In genomic region chr11:48005878-48006277, GRCh38 we compare ENCODE assay signal across 9 cellular contexts. TPM values are rescaled to one million over a fixed set of nuclear protein-coding genes. Genes with fewer than 3 reads are reported as not detected.
A peak's percentile ranks its signal among the peaks of the same experiment; 100 is the strongest.
DNase-seq lines count a peak whose midpoint lies in the region; ATAC-seq and TF ChIP-seq lines count a peak whose summit lies in the region.
"Had no signal": no experiment of that assay in that cellular context is flagged by ENCODE, and none has a peak within 500 bp of the region (broad histone marks: within the 10 kb centered on the region; RNA-seq: fewer than 3 reads in every experiment).

No MANE protein-coding gene starts in this region.

- WGBS in SK-N-SH (ENCODE audit: low lambda C conversion rate): 65% methylated on average over 5 of the region's 5 CpGs
- 76 to 88% methylated on average over 3 to 5 of the region's 5 CpGs for WGBS in endodermal cell (ENCODE audit: insufficient coverage in 1 of 2, insufficient read length in 1 of 2), 2 experiments
- WGBS in stomach, 5 donors: 40 to 64% (median 45%) methylated on average over 5 of the region's 5 CpGs

- H2AFZ ChIP-seq in SK-N-SH (ENCODE audit: low read depth): no peak overlapping the region

- H3K27me3 ChIP-seq in SK-N-SH (ENCODE audit: insufficient read depth) (no peaks in the 10 kb centered on the region), endodermal cell (ENCODE audit: control insufficient read depth, insufficient read depth, low read length, poor library complexity, severe bottlenecking) (no peaks in the 10 kb centered on the region), stomach (no peaks in the 10 kb centered on the region)

- H3F3A ChIP-seq in SK-N-SH (replicated peaks; ENCODE audit: insufficient read depth): peaks cover 20% of the 10 kb centered on the region

- H3K9ac ChIP-seq in SK-N-SH (peak overlapping the region; percentile 27; the same call in 1 of the 2 replicates), endodermal cell (ENCODE audit: extremely low read depth, low read length, poor library complexity, severe bottlenecking) (no peak overlapping the region)

- H3K36me3 ChIP-seq in SK-N-SH (replicated peaks in 1 of 2; ENCODE audit: control insufficient read depth in 1 of 2, insufficient read depth in 2 of 2, low read length in 1 of 2) (no peaks in the 10 kb centered on the region), endodermal cell (ENCODE audit: control insufficient read depth, insufficient read depth, low read length) (no peaks in the 10 kb centered on the region), stomach (no peaks in the 10 kb centered on the region)

- H3K9me3 Mint-ChIP-seq in activated T-cell treated with anti-CD3 and anti-CD28 coated beads, Interleukin-2, amount 50 U/mL, for 24 hours: no peaks in the 10 kb centered on the region
- no peaks in the 10 kb centered on the region for H3K9me3 Mint-ChIP-seq in endodermal cell

- H3K4me1 ChIP-seq in SK-N-SH (ENCODE audit: control insufficient read depth in 1 of 2, insufficient read depth in 2 of 2, low read depth in 1 of 2, low read length in 1 of 2) (peaks cover 15 to 49% of the 10 kb centered on the region in 2 experiments; a peak in 3 of 4 replicates), endodermal cell (ENCODE audit: control insufficient read depth, insufficient read depth, low read length) (peaks cover 5% of the 10 kb centered on the region), stomach (peaks cover 41 to 98% (median 60%) of the 10 kb centered on the region in 4 donors)

- TF ChIP-seq EP300 in SK-N-SH (IDR thresholded peaks at IDR 0.05; ENCODE audit: borderline replicate concordance in 1 of 2, low read depth in 1 of 2, low read length in 1 of 2): no peak
- no peak for TF ChIP-seq EP300 in stomach (IDR thresholded peaks at IDR 0.05)

- no peak for TF ChIP-seq RAD21 in SK-N-SH (IDR thresholded peaks at IDR 0.05; ENCODE audit: low read length)

- H3K4me3 ChIP-seq in SK-N-SH (ENCODE audit: low read depth in 2 of 2, low read length in 1 of 2) (peak overlapping the region in 1 of 2 experiments; percentile 1; a peak in 1 of 4 replicates), endodermal cell (ENCODE audit: low read length) (no peak overlapping the region), stomach (no peak overlapping the region)

- no peak for TF ChIP-seq POLR2A in stomach (IDR thresholded peaks at IDR 0.05)

- H3K9me3 ChIP-seq in SK-N-SH (no peaks in the 10 kb centered on the region), endodermal cell (ENCODE audit: control insufficient read depth, low read length) (no peaks in the 10 kb centered on the region), stomach (no peaks in the 10 kb centered on the region)

- no peaks in the 10 kb centered on the region for H4K20me1 ChIP-seq in SK-N-SH (ENCODE audit: insufficient read depth)

- CTCF ChIA-PET in SK-N-SH (lab: Yijun Ruan, JAX): no interaction called here

- H3K27ac Mint-ChIP-seq in activated T-cell treated with anti-CD3 and anti-CD28 coated beads, Interleukin-2, amount 50 U/mL, for 24 hours: peak overlapping the region; percentile 100
- H3K27ac Mint-ChIP-seq in endodermal cell: peak overlapping the region; percentile 27

- no peaks in the 10 kb centered on the region for H3K27me3 Mint-ChIP-seq in activated T-cell treated with anti-CD3 and anti-CD28 coated beads, Interleukin-2, amount 50 U/mL, for 24 hours
- H3K27me3 Mint-ChIP-seq in endodermal cell (ENCODE audit: insufficient read depth): no peaks in the 10 kb centered on the region

- H3K4me2 ChIP-seq in SK-N-SH: peak overlapping the region; percentile 71

- no peaks in the 10 kb centered on the region for H3K9me2 ChIP-seq in SK-N-SH

- H3K4me1 Mint-ChIP-seq in activated T-cell treated with anti-CD3 and anti-CD28 coated beads, Interleukin-2, amount 50 U/mL, for 24 hours (ENCODE audit: low read depth): peaks cover 81% of the 10 kb centered on the region
- peaks cover 44% of the 10 kb centered on the region for H3K4me1 Mint-ChIP-seq in endodermal cell

- peaks cover 19% of the 10 kb centered on the region for H3K36me3 Mint-ChIP-seq in activated T-cell treated with anti-CD3 and anti-CD28 coated beads, Interleukin-2, amount 50 U/mL, for 24 hours (ENCODE audit: low read depth)
- no peaks in the 10 kb centered on the region for H3K36me3 Mint-ChIP-seq in endodermal cell (ENCODE audit: low read depth)

- intact Hi-C loops in stomach (cut with DNase I; ENCODE audit: low total_unique reads): no loop called here

- no peak for ATAC-seq in GM21528 (IDR thresholded peaks at IDR 0.05; ENCODE audit: low FRiP score, unreplicated experiment)
- ATAC-seq in GM21526 (IDR thresholded peaks at IDR 0.05; ENCODE audit: low FRiP score, unreplicated experiment): no peak

- DNase-seq in activated T-cell treated with anti-CD3 and anti-CD28 coated beads, Interleukin-2, amount 50 U/mL, for 24 hours: peak; percentile 61
- DNase-seq in activated T-cell treated with anti-CD3 and anti-CD28 coated beads for 4 hours (no peak), SK-N-SH (no peak), endodermal cell (peak; percentile 63), stomach (no peak), GOT3 (lab: John Stamatoyannopoulos, UW) (no peak)
- DNase-seq: NK-92 treated with Interleukin-12 subunit alpha and Interleukin-12 subunit beta, amount 100 ng/mL, for 24 hours had no signal

- peaks cover 88% of the 10 kb centered on the region for H3K79me2 ChIP-seq in SK-N-SH (ENCODE audit: insufficient read depth)

- POLR2A ChIA-PET in SK-N-SH (lab: Yijun Ruan, JAX): no interaction called here

- TF ChIP-seq CTCF in SK-N-SH (IDR thresholded peaks at IDR 0.05) (no peak), endodermal cell (conservative IDR thresholded peaks at IDR 0.05) (no peak), stomach (IDR thresholded peaks at IDR 0.05) (no peak)

- H3K27ac ChIP-seq in SK-N-SH (ENCODE audit: low read depth in 2 of 2, low read length in 1 of 2) (peak overlapping the region in 1 of 2 experiments; percentile 87; a peak in 2 of 4 replicates), endodermal cell (ENCODE audit: low read depth, low read length) (peak overlapping the region; percentile 64), stomach (peak overlapping the region; percentile 1 to 78 (median 61))

- peak overlapping the region; percentile 73 for H3K4me3 Mint-ChIP-seq in activated T-cell treated with anti-CD3 and anti-CD28 coated beads, Interleukin-2, amount 50 U/mL, for 24 hours
- no peak overlapping the region for H3K4me3 Mint-ChIP-seq in endodermal cell

TF ChIP-seq in SK-N-SH, 30 proteins besides CTCF, POLR2A, EP300 and RAD21:
- TF ChIP-seq EZH2phosphoT487 (IDR thresholded peaks at IDR 0.05; ENCODE audit: borderline replicate concordance, low read depth) (no peak), ZBTB33 (IDR thresholded peaks at IDR 0.05; ENCODE audit: borderline replicate concordance, low read depth) (no peak), ELF1 (IDR thresholded peaks at IDR 0.05) (no peak), USF1 (IDR thresholded peaks at IDR 0.05; ENCODE audit: borderline replicate concordance, low read depth) (no peak), GABPA (IDR thresholded peaks at IDR 0.05; ENCODE audit: low read depth) (no peak)

RNA-seq across cellular contexts. Expression of gene PTPRJ, which starts 25.5 kb away (rescaled TPM):
- polyA plus RNA-seq in SK-N-SH (2012; rRNA removed) (4.5 and 4.7 TPM in 2 replicates), stomach (1 to 10 TPM; 2.6 to 6.0 (median 3.2) TPM)
- polyA plus RNA-seq in SK-N-SH (2012; cell fraction: cytosol; rRNA removed): 5.0 and 5.4 TPM in 2 replicates
- 5.6 and 8.6 TPM in 2 replicates for polyA plus RNA-seq in SK-N-SH (2012; cell fraction: nucleus; rRNA removed)
- total RNA-seq in endodermal cell (10 to 100 TPM; 26.5 to 37.4 TPM), stomach (100 to 1,000 TPM in 1 of 5 donors, 10 to 100 TPM in 3, 1 to 10 TPM in 1; 4.7 to 351 (median 44.3) TPM)
- polyA plus RNA-seq in endodermal cell (2013, experiment 1 of 2): 11.9 TPM
- 12.4 TPM for polyA plus RNA-seq in endodermal cell (2013, experiment 2 of 2)

Comparison
In these comparisons a context has a peak if more than half of its experiments do, and no peak if none do; other contexts are left out.
1. DNase-seq: peak in activated T-cell treated with anti-CD3 and anti-CD28 coated beads, Interleukin-2, amount 50 U/mL, for 24 hours (single experiment) and endodermal cell (single experiment); none in activated T-cell treated with anti-CD3 and anti-CD28 coated beads for 4 hours (single experiment), SK-N-SH (single experiment), stomach (single experiment) and GOT3 (single experiment).